Comparison of ENCODE assay signal across 21 cellular contexts in the genomic region with DNA sequence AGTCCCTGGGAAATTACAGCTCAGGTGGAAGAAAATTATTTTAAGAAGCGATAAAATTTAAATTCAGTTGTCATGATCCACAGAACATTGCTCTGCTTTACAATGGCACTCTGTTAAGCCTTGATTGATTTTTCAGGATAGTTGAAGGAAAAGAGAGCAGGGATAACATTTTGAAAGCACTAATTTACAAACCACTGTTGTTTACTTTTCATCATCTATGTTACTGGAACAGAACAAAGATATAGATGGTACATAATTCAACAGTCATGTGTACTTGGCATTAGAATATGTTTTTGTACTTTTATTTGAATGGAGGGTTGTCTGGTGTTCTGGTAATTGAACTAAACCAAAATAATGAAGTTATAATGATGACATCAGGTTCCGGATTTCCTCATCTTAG. TPM values are rescaled to one million over a fixed set of nuclear protein-coding genes. Genes with fewer than 3 reads are reported as not detected.
A peak's percentile ranks its signal among the peaks of the same experiment; 100 is the strongest.
DNase-seq lines count a peak whose midpoint lies in the region; ATAC-seq, FAIRE-seq and TF ChIP-seq lines count a peak whose summit lies in the region.
"Had no signal": no experiment of that assay in that cellular context is flagged by ENCODE, and none has a peak within 500 bp of the region (broad histone marks: within the 10 kb centered on the region; RNA-seq: fewer than 3 reads in every experiment).

No MANE protein-coding gene starts in this region.

- peak; percentile 21 for ATAC-seq in body of pancreas
- ATAC-seq: GM12878, GM23338, HCT116 had no signal

- H3K27ac Mint-ChIP-seq in Calu3 (ENCODE audit: unreplicated experiment): peak overlapping the region; percentile 91
- H3K27ac Mint-ChIP-seq: CD4-positive, alpha-beta memory T cell; GM23338; H9 had no signal

- no peaks in the 10 kb centered on the region for H3K9me3 Mint-ChIP-seq in Calu3 (ENCODE audit: low read depth, unreplicated experiment)
- H3K9me3 Mint-ChIP-seq: GM23338, H9 had no signal

- peaks cover 24% of the 10 kb centered on the region for H3K4me1 Mint-ChIP-seq in Calu3 (ENCODE audit: low read depth, unreplicated experiment)
- H3K4me1 Mint-ChIP-seq: CD4-positive, alpha-beta memory T cell had no signal

- DNase-seq in Calu3: no peak
- DNase-seq in D721Med (ENCODE audit: insufficient read length, low spot score): no peak
- no peak for DNase-seq in body of pancreas
- no peak for DNase-seq in mucosa of gallbladder (ENCODE audit: low spot score)
- no peak for DNase-seq in activated CD4-positive, alpha-beta T cell treated with anti-CD3 and anti-CD28 coated beads for 48 hours
- no peak for DNase-seq in hypothalamus (lab: John Stamatoyannopoulos, UW)
- DNase-seq: C1 segment of cervical spinal cord; CD4-positive, alpha-beta memory T cell; COR-L47; DMS 273 treated with DMSO at 0.1 percent for 48 hours; DMS79; EL; GDM1; H9 had no signal

- H3K4me3 ChIP-seq in body of pancreas: no peak overlapping the region
- H3K4me3 ChIP-seq: GM12878, GM23338 had no signal

- no peak overlapping the region for H3K27ac ChIP-seq in body of pancreas

- no peaks in the 10 kb centered on the region for H3K27me3 ChIP-seq in body of pancreas

- H3K27me3 Mint-ChIP-seq in Calu3 (ENCODE audit: unreplicated experiment): no peaks in the 10 kb centered on the region
- H3K27me3 Mint-ChIP-seq: CD4-positive, alpha-beta memory T cell had no signal

- TF ChIP-seq POLR2A in body of pancreas (IDR thresholded peaks at IDR 0.05): no peak

- CTCF ChIA-PET in Calu3 (lab: Charles Lee): interaction anchor here (2.7 kb wide), 1 partner anchor 27 kb away, joined by 9 read pairs; no protein-coding TSS in a partner anchor

- no peaks in the 10 kb centered on the region for H3K9me3 ChIP-seq in body of pancreas

- TF ChIP-seq CTCF in Calu3 (IDR thresholded peaks at IDR 0.05; ENCODE audit: unreplicated experiment) (no peak), D721Med (IDR thresholded peaks at IDR 0.05; ENCODE audit: insufficient read depth, missing control alignments) (no peak), body of pancreas (IDR thresholded peaks at IDR 0.05) (no peak)

- H3K36me3 Mint-ChIP-seq in Calu3 (ENCODE audit: insufficient read depth, unreplicated experiment): peaks cover 16% of the 10 kb centered on the region
- H3K36me3 Mint-ChIP-seq: CD4-positive, alpha-beta memory T cell had no signal

- peaks cover 8% of the 10 kb centered on the region for H3K4me1 ChIP-seq in body of pancreas

- no peaks in the 10 kb centered on the region for H3K36me3 ChIP-seq in body of pancreas (replicated peaks in 1 of 2; ENCODE audit: insufficient read depth in 1 of 2, low read depth in 2 of 2)

- intact Hi-C loops in Calu3 (cut with micrococcal nuclease; ENCODE audit: unreplicated experiment) (loop anchor here (2.0 to 5.0 kb wide), 2 partner anchors 34 to 361 kb away; a partner anchor contains a TSS), body of pancreas (cut with DNase I) (no loop called here)

- H3K4me3 Mint-ChIP-seq in Calu3 (ENCODE audit: low read depth, unreplicated experiment): no peak overlapping the region
- H3K4me3 Mint-ChIP-seq: CD4-positive, alpha-beta memory T cell; GM23338; H9 had no signal

- WGBS in body of pancreas, 2 donors: 62 to 82% methylated on average over 2 of the region's 2 CpGs

- peak; percentile 46 for FAIRE-seq in D721Med (lab: Jason Lieb, UNC)
- FAIRE-seq: GM12878, GM18507 had no signal

- BruUV-seq in Calu3 (replicated peaks; lab: Mats Ljungman, UMichigan): no TSS peak

RNA-seq across cellular contexts. Expression of a gene that starts 2.6 kb away (rescaled TPM):
- total RNA-seq in Calu3 (2022): 137 and 214 TPM in 2 replicates
- total RNA-seq in body of pancreas: 1 to 10 TPM in 1 of 2 donors, not detected in 1; 2.6 TPM
- total RNA-seq in mucosa of gallbladder: not detected
- total RNA-seq: A172; A673; CD4-positive, alpha-beta memory T cell; GM12878; GM23338; H9 had no signal

RNA-seq across cellular contexts. Expression of a gene that starts 33.0 kb away (rescaled TPM):
- 1,542 and 2,729 TPM in 2 replicates for total RNA-seq in Calu3 (2022)
- total RNA-seq in body of pancreas: not detected
- total RNA-seq in mucosa of gallbladder: not detected
- total RNA-seq: A172; A673; CD4-positive, alpha-beta memory T cell; GM12878; GM23338; H9 had no signal

RNA-seq across cellular contexts. Expression of a gene that starts 38.9 kb away (rescaled TPM):
- total RNA-seq in Calu3 (2022): not detected in 2 replicates
- not detected for total RNA-seq in body of pancreas
- not detected for total RNA-seq in mucosa of gallbladder
- total RNA-seq: A172; A673; CD4-positive, alpha-beta memory T cell; GM12878; GM23338; H4; H9 had no signal

RNA-seq across cellular contexts. Expression of a gene that starts 49.5 kb away (rescaled TPM):
- total RNA-seq in Calu3 (2022) (911 and 1,246 TPM in 2 replicates), body of pancreas (not detected), mucosa of gallbladder (not detected)
- total RNA-seq: A172; A673; CD4-positive, alpha-beta memory T cell; GM12878; GM23338; H4; H9 had no signal

Comparison
In these comparisons a context has a peak if more than half of its experiments do, and no peak if none do; other contexts are left out.
1. RNA of a gene that starts 2.6 kb away (total RNA-seq): 137 to 214 TPM in Calu3; 2.6 TPM in body of pancreas and not detected in mucosa of gallbladder (single experiment); every median in the first group is over 10 times any median in the second.
2. RNA of a gene that starts 33.0 kb away (total RNA-seq): 1,542 to 2,729 TPM in Calu3; not detected in body of pancreas and not detected in mucosa of gallbladder (single experiment); every median in the first group is over 1,000 times any median in the second.